ENCODE assay signal across 8 cellular contexts in genomic region chr22:38751422-38752346, GRCh38. TPM values are rescaled to one million over a fixed set of nuclear protein-coding genes. Genes with fewer than 3 reads are reported as not detected.
DNase-seq lines count a peak whose midpoint lies in the region; ATAC-seq and TF ChIP-seq lines count a peak whose summit lies in the region.

No MANE protein-coding gene starts in this region.

- no peaks in the 10 kb centered on the region for H3K9me3 Mint-ChIP-seq in Calu3 (ENCODE audit: low read depth, unreplicated experiment)

- no TSS peak for BruUV-seq in Calu3 (replicated peaks; lab: Mats Ljungman, UMichigan)

- ATAC-seq in right cardiac atrium = no peak
- no peak for ATAC-seq in HG03565 (IDR thresholded peaks at IDR 0.05; ENCODE audit: unreplicated experiment)

- no peaks in the 10 kb centered on the region for H3K9me3 ChIP-seq in right cardiac atrium (ENCODE audit: control insufficient read depth, low read length)

- CTCF ChIA-PET in Calu3 (lab: Charles Lee) = no interaction called here

- peaks cover 22% of the 10 kb centered on the region for H3K4me1 Mint-ChIP-seq in Calu3 (ENCODE audit: low read depth, unreplicated experiment)

- H3K4me1 ChIP-seq in right cardiac atrium (ENCODE audit: control insufficient read depth, insufficient read depth, low read length) = no peaks in the 10 kb centered on the region

- no peaks in the 10 kb centered on the region for H3K27me3 Mint-ChIP-seq in Calu3 (ENCODE audit: unreplicated experiment)

- 77% methylated on average over 24 of the region's 24 CpGs for WGBS in right cardiac atrium

- H3K27me3 ChIP-seq in right cardiac atrium (ENCODE audit: control insufficient read depth, insufficient read depth) = no peaks in the 10 kb centered on the region

- TF ChIP-seq CTCF in NB4 (IDR thresholded peaks at IDR 0.05; ENCODE audit: low read depth, low read length) (no peak), Calu3 (IDR thresholded peaks at IDR 0.05; ENCODE audit: unreplicated experiment) (no peak)

- TF ChIP-seq POLR2A in NB4 (IDR thresholded peaks at IDR 0.05; ENCODE audit: extremely low read depth, insufficient read length) = no peak

- peaks cover 85% of the 10 kb centered on the region for H3K36me3 Mint-ChIP-seq in Calu3 (ENCODE audit: insufficient read depth, unreplicated experiment)

- H3K4me3 ChIP-seq in NB4 (ENCODE audit: low read depth, low read length) (peak overlapping the region; percentile 34), right cardiac atrium (ENCODE audit: low read length) (no peak overlapping the region)

- DNase-seq in GM19240 (ENCODE audit: insufficient read length, low spot score) (peak; percentile 75), NB4 (ENCODE audit: low read depth) (peak; percentile 91), activated T-cell treated with anti-CD3 and anti-CD28 coated beads for 48 hours (ENCODE audit: low read depth) (peak; percentile 58), right cardiac atrium (peak in 2 of 3 donors; percentile 75 to 77), GOT3 (lab: John Stamatoyannopoulos, UW) (no peak), Calu3 (no peak)
- DNase-seq in stimulated activated CD8-positive, alpha-beta memory T cell treated with anti-CD3 and anti-CD28 coated beads, Interleukin-4, amount 100 ng/mL, for 24 hours (ENCODE audit: low read depth) = peak; percentile 55

- H3K27ac Mint-ChIP-seq in Calu3 (ENCODE audit: unreplicated experiment) = no peak overlapping the region

- intact Hi-C loops in right cardiac atrium (cut with DNase I) (loop anchor here in 1 of 4 donors (5.0 kb wide), 1 partner anchor 39 kb away; no protein-coding TSS in a partner anchor), Calu3 (cut with micrococcal nuclease; ENCODE audit: unreplicated experiment) (loop anchor here (5.0 kb wide), 1 partner anchor 44 kb away; the partner anchor contains the start of gene GTPBP1)

- no peak overlapping the region for H3K4me3 Mint-ChIP-seq in Calu3 (ENCODE audit: low read depth, unreplicated experiment)

- H3K27ac ChIP-seq in right cardiac atrium (ENCODE audit: low read length) = no peak overlapping the region

RNA-seq across cellular contexts. Expression of gene SUN2, which starts 4.1 kb away (rescaled TPM):
- total RNA-seq in right cardiac atrium = 100 to 1,000 TPM; 103 to 123 (median 116) TPM
- 61.7 TPM for polyA plus RNA-seq in right cardiac atrium
- total RNA-seq in Calu3 (2022) = 50.7 and 66.3 TPM in 2 replicates

RNA-seq across cellular contexts. Expression of gene DNAL4, which starts 42.3 kb away (rescaled TPM):
- total RNA-seq in right cardiac atrium = 10 to 100 TPM; 10.7 to 13.7 (median 12.7) TPM
- 14.7 TPM for polyA plus RNA-seq in right cardiac atrium
- 14.7 and 15.6 TPM in 2 replicates for total RNA-seq in Calu3 (2022)

RNA-seq across cellular contexts. Expression of gene GTPBP1, which starts 45.9 kb away (rescaled TPM):
- total RNA-seq in right cardiac atrium = 10 to 100 TPM; 29.1 to 34.5 (median 30.9) TPM
- polyA plus RNA-seq in right cardiac atrium = 19.1 TPM
- total RNA-seq in Calu3 (2022) = 79.1 and 91.4 TPM in 2 replicates

RNA-seq across cellular contexts. Expression of gene JOSD1, which starts 50.9 kb away (rescaled TPM):
- total RNA-seq in right cardiac atrium (10 to 100 TPM; 21.4 to 28.6 (median 22.5) TPM), Calu3 (2022) (58.5 and 70.0 TPM in 2 replicates)
- polyA plus RNA-seq in right cardiac atrium = 14.3 TPM

Comparison
In these comparisons a context has a peak if more than half of its experiments do, and no peak if none do; other contexts are left out.
1. DNase-seq: peak in GM19240 (single experiment), NB4 (single experiment), activated T-cell treated with anti-CD3 and anti-CD28 coated beads for 48 hours (single experiment), right cardiac atrium (2 of 3) and stimulated activated CD8-positive, alpha-beta memory T cell treated with anti-CD3 and anti-CD28 coated beads, Interleukin-4, amount 100 ng/mL, for 24 hours (single experiment); none in GOT3 (single experiment) and Calu3 (single experiment).